Comparison of ENCODE assay signal across 2 cellular contexts in genomic region chr3:16449369-16449768, GRCh38.
TF ChIP-seq lines count a peak whose summit lies in the region.

No MANE protein-coding gene starts in this region.

TF ChIP-seq in A549, 52 proteins besides CTCF, POLR2A, EP300 and RAD21:
- TF ChIP-seq MAX (IDR thresholded peaks at IDR 0.05) (no peak), EHF (CRISPR knock-in tag; IDR thresholded peaks at IDR 0.05) (no peak), ATOH8 (CRISPR knock-in tag; IDR thresholded peaks at IDR 0.05; ENCODE audit: low read depth) (no peak), NFE2L2 (conservative IDR thresholded peaks at IDR 0.05; ENCODE audit: low read length) (no peak), E2F6 (IDR thresholded peaks at IDR 0.05; ENCODE audit: borderline replicate concordance, low read depth) (no peak), NPAS2 (CRISPR knock-in tag; IDR thresholded peaks at IDR 0.05; ENCODE audit: borderline replicate concordance) (no peak), ELK1 (IDR thresholded peaks at IDR 0.05; ENCODE audit: low read depth, low read length) (no peak), PHF8 (IDR thresholded peaks at IDR 0.05; ENCODE audit: borderline replicate concordance, low read depth) (no peak)

TF ChIP-seq in IMR-90, 13 proteins besides CTCF, POLR2A, EP300 and RAD21:
- TF ChIP-seq MXI1 (IDR thresholded peaks at IDR 0.05; ENCODE audit: borderline replicate concordance, low read depth, low read length) (no peak), RFX5 (IDR thresholded peaks at IDR 0.05; ENCODE audit: low read depth, low read length) (no peak), MAFK (IDR thresholded peaks at IDR 0.05; ENCODE audit: low read depth, low read length) (no peak), RCOR1 (IDR thresholded peaks at IDR 0.05; ENCODE audit: insufficient replicate concordance, low read length) (no peak), ELK1 (IDR thresholded peaks at IDR 0.05; ENCODE audit: borderline replicate concordance, low read depth, low read length) (no peak), NFE2L2 (IDR thresholded peaks at IDR 0.05; ENCODE audit: low read depth, low read length) (no peak), CHD1 (IDR thresholded peaks at IDR 0.05; ENCODE audit: low read depth, low read length) (no peak), MAZ (IDR thresholded peaks at IDR 0.05; ENCODE audit: borderline replicate concordance, low read depth, low read length) (no peak), SMC3 (IDR thresholded peaks at IDR 0.05; ENCODE audit: low read depth, low read length) (no peak), FOS (IDR thresholded peaks at IDR 0.05; ENCODE audit: low read depth, low read length) (no peak), USF2 (IDR thresholded peaks at IDR 0.05; ENCODE audit: low read depth, low read length) (no peak), CEBPB (IDR thresholded peaks at IDR 0.05; ENCODE audit: low read depth, low read length) (no peak)
